In the genomic region with DNA sequence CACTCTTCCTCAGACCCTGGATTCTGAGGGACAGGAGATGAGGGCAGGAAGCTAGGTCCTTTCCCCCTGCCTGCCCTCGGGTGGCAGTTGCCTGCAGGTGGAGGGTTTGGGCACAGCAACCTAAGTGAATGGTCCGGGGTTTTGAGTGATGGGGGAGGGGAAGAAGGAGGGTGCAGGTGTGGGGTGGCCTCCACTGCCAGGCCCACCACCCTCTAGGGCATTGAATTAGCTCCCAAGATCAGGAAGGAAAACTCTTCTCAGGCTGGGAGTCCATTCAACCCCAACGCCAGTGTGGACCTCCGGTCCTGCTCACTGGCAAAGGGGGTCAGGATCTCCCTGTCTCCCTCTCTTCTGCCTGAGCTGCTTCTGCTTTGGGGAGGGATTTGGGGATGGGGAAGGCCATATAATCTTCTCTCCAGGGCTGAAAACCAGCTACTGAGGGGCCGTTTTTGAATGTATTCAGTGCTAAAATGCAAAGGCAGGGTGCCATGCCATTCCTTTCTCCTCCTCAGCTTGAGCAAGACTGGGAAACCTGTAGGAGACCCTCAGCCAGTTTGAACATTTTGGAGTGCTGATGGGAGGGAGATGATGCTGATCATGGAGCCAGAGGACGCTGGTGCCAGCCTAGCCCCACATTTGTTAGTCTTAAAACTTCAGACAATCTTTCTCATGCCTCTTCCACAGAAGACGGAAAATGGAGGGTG, we compare ENCODE assay signal across 10 cellular contexts. TPM values are rescaled to one million over a fixed set of nuclear protein-coding genes. Genes with fewer than 3 reads are reported as not detected.
DNase-seq lines count a peak whose midpoint lies in the region; ATAC-seq and TF ChIP-seq lines count a peak whose summit lies in the region.
"Had no signal": no experiment of that assay in that cellular context is flagged by ENCODE, and none has a peak within 500 bp of the region (broad histone marks: within the 10 kb centered on the region; RNA-seq: fewer than 3 reads in every experiment).

No MANE protein-coding gene starts in this region.

- H3K27me3 ChIP-seq in CD8-positive, alpha-beta T cell (ENCODE audit: insufficient read depth, low read length), result no peaks in the 10 kb centered on the region
- no peaks in the 10 kb centered on the region for H3K27me3 ChIP-seq in ascending aorta

- H3K4me1 ChIP-seq in CD8-positive, alpha-beta T cell (ENCODE audit: insufficient read depth, low read length), result peaks cover 67% of the 10 kb centered on the region
- peaks cover 3 to 10% of the 10 kb centered on the region in 2 donors for H3K4me1 ChIP-seq in ascending aorta

- no peaks in the 10 kb centered on the region for H3K9me3 ChIP-seq in CD8-positive, alpha-beta T cell (ENCODE audit: low read length)
- no peaks in the 10 kb centered on the region for H3K9me3 ChIP-seq in ascending aorta

- H3K36me3 ChIP-seq in CD8-positive, alpha-beta T cell (ENCODE audit: insufficient read depth, low read length), result no peaks in the 10 kb centered on the region
- no peaks in the 10 kb centered on the region for H3K36me3 ChIP-seq in ascending aorta

- no peak for ATAC-seq in CD8-positive, alpha-beta T cell
- ATAC-seq in HG03135 (IDR thresholded peaks at IDR 0.05; ENCODE audit: unreplicated experiment) (peak; percentile 0), natural killer cell (no peak), HG02588 (IDR thresholded peaks at IDR 0.05; ENCODE audit: unreplicated experiment) (no peak), GM18519 (IDR thresholded peaks at IDR 0.05; ENCODE audit: low FRiP score, unreplicated experiment) (no peak), GM19035 (IDR thresholded peaks at IDR 0.05; ENCODE audit: unreplicated experiment) (no peak)
- ATAC-seq: Panc1 had no signal

- H3K27ac Mint-ChIP-seq in CD8-positive, alpha-beta T cell, result peak overlapping the region; percentile 98
- peak overlapping the region; percentile 86 for H3K27ac Mint-ChIP-seq in activated T-helper 1 cell treated with anti-CD3 and anti-CD28 coated beads, Interleukin-12 subunit alpha, Interleukin-12 subunit beta, Interleukin-2, Interleukin-4 antibody, amounts not matched to agents 30 ng/mL and 10 ng/mL and 1 ng/mL, durations not matched to agents 14 hours and 24 hours and 36 hours
- peak overlapping the region; percentile 94 to 99 for H3K27ac Mint-ChIP-seq in natural killer cell

- peaks cover 21% of the 10 kb centered on the region for H3K36me3 Mint-ChIP-seq in CD8-positive, alpha-beta T cell
- H3K36me3 Mint-ChIP-seq in activated T-helper 1 cell treated with anti-CD3 and anti-CD28 coated beads, Interleukin-12 subunit alpha, Interleukin-12 subunit beta, Interleukin-2, Interleukin-4 antibody, amounts not matched to agents 30 ng/mL and 10 ng/mL and 1 ng/mL, durations not matched to agents 14 hours and 24 hours and 36 hours (ENCODE audit: low read depth), result peaks cover 11% of the 10 kb centered on the region
- no peaks in the 10 kb centered on the region for H3K36me3 Mint-ChIP-seq in natural killer cell

- no peaks in the 10 kb centered on the region for H3K27me3 Mint-ChIP-seq in CD8-positive, alpha-beta T cell (ENCODE audit: low read depth)
- no peaks in the 10 kb centered on the region for H3K27me3 Mint-ChIP-seq in activated T-helper 1 cell treated with anti-CD3 and anti-CD28 coated beads, Interleukin-12 subunit alpha, Interleukin-12 subunit beta, Interleukin-2, Interleukin-4 antibody, amounts not matched to agents 30 ng/mL and 10 ng/mL and 1 ng/mL, durations not matched to agents 14 hours and 24 hours and 36 hours (ENCODE audit: insufficient read depth)
- no peaks in the 10 kb centered on the region for H3K27me3 Mint-ChIP-seq in natural killer cell (ENCODE audit: low read depth in 2 of 2)

- H3K4me1 Mint-ChIP-seq in CD8-positive, alpha-beta T cell (ENCODE audit: low read depth), result peaks cover 73% of the 10 kb centered on the region
- H3K4me1 Mint-ChIP-seq in activated T-helper 1 cell treated with anti-CD3 and anti-CD28 coated beads, Interleukin-12 subunit alpha, Interleukin-12 subunit beta, Interleukin-2, Interleukin-4 antibody, amounts not matched to agents 30 ng/mL and 10 ng/mL and 1 ng/mL, durations not matched to agents 14 hours and 24 hours and 36 hours (ENCODE audit: low read depth), result peaks cover 66% of the 10 kb centered on the region
- H3K4me1 Mint-ChIP-seq in natural killer cell, result peaks cover 63 to 70% of the 10 kb centered on the region in 2 donors

- H3K27ac ChIP-seq in CD8-positive, alpha-beta T cell (ENCODE audit: low read depth, low read length), result peak overlapping the region; percentile 93
- H3K27ac ChIP-seq in ascending aorta, result no peak overlapping the region

- H3K9me3 Mint-ChIP-seq in CD8-positive, alpha-beta T cell, result no peaks in the 10 kb centered on the region
- no peaks in the 10 kb centered on the region for H3K9me3 Mint-ChIP-seq in activated T-helper 1 cell treated with anti-CD3 and anti-CD28 coated beads, Interleukin-12 subunit alpha, Interleukin-12 subunit beta, Interleukin-2, Interleukin-4 antibody, amounts not matched to agents 30 ng/mL and 10 ng/mL and 1 ng/mL, durations not matched to agents 14 hours and 24 hours and 36 hours
- H3K9me3 Mint-ChIP-seq in natural killer cell, result no peaks in the 10 kb centered on the region

- no peak for DNase-seq in CD8-positive, alpha-beta T cell
- DNase-seq in activated T-helper 1 cell treated with anti-CD3 and anti-CD28 coated beads, Interleukin-12 subunit alpha, Interleukin-12 subunit beta, Interleukin-2, Interleukin-4 antibody, amounts not matched to agents 30 ng/mL and 10 ng/mL and 1 ng/mL, durations not matched to agents 14 hours and 24 hours and 36 hours (ENCODE audit: low spot score), result no peak
- DNase-seq in natural killer cell (no peak), ascending aorta (ENCODE audit: low spot score in 2 of 2) (no peak)
- DNase-seq: Kasumi-1 had no signal

- peak overlapping the region; percentile 78 for H3K4me3 Mint-ChIP-seq in CD8-positive, alpha-beta T cell
- peak overlapping the region; percentile 61 for H3K4me3 Mint-ChIP-seq in activated T-helper 1 cell treated with anti-CD3 and anti-CD28 coated beads, Interleukin-12 subunit alpha, Interleukin-12 subunit beta, Interleukin-2, Interleukin-4 antibody, amounts not matched to agents 30 ng/mL and 10 ng/mL and 1 ng/mL, durations not matched to agents 14 hours and 24 hours and 36 hours
- peak overlapping the region; percentile 83 for H3K4me3 Mint-ChIP-seq in natural killer cell

- POLR2A ChIA-PET in CD8-positive, alpha-beta T cell (lab: Charles Lee), result interaction anchor here (0.8 to 4.6 kb wide), 16 partner anchors 7 to 170 kb away, joined by 3 to 59 read pairs (median 11); a partner anchor contains a TSS

- peak overlapping the region; percentile 35 for H3K4me3 ChIP-seq in CD8-positive, alpha-beta T cell (ENCODE audit: low read depth, low read length)
- H3K4me3 ChIP-seq in ascending aorta, result no peak overlapping the region

- TF ChIP-seq CTCF in CD8-positive, alpha-beta T cell (IDR thresholded peaks at IDR 0.05), result no peak
- TF ChIP-seq CTCF in natural killer cell (IDR thresholded peaks at IDR 0.05) (no peak), ascending aorta (IDR thresholded peaks at IDR 0.05) (no peak)

- intact Hi-C loops in CD8-positive, alpha-beta T cell (cut with DNase I, micrococcal nuclease), result loop anchor here in 1 of 2 experiments (1.0 kb wide), 1 partner anchor 10 kb away; no protein-coding TSS in a partner anchor
- intact Hi-C loops in activated T-helper 1 cell treated with anti-CD3 and anti-CD28 coated beads, Interleukin-12 subunit alpha, Interleukin-12 subunit beta, Interleukin-2, Interleukin-4 antibody, amounts not matched to agents 30 ng/mL and 10 ng/mL and 1 ng/mL, durations not matched to agents 14 hours and 24 hours and 36 hours (cut with micrococcal nuclease), result loop anchor here (10.0 kb wide), 1 partner anchor 58 kb away; no protein-coding TSS in a partner anchor
- intact Hi-C loops in natural killer cell (cut with micrococcal nuclease) (no loop called here), ascending aorta (cut with DNase I) (no loop called here)

- CTCF ChIA-PET in CD8-positive, alpha-beta T cell (lab: Charles Lee), result interaction anchor here (0.7 to 10.0 kb wide), 14 partner anchors 8 to 170 kb away, joined by 3 to 110 read pairs (median 5); a partner anchor contains a TSS

RNA-seq across cellular contexts. Expression of a gene that starts 18.8 kb away (rescaled TPM):
- total RNA-seq in CD8-positive, alpha-beta T cell, result not detected
- total RNA-seq in activated T-helper 1 cell treated with anti-CD3 and anti-CD28 coated beads, Interleukin-12 subunit alpha, Interleukin-12 subunit beta, Interleukin-2, Interleukin-4 antibody, amounts not matched to agents 30 ng/mL and 10 ng/mL and 1 ng/mL, durations not matched to agents 14 hours and 24 hours and 36 hours, result 0.64 and 0.73 TPM in 2 replicates
- total RNA-seq in natural killer cell (under 1 TPM in 1 of 3 donors, not detected in 2; 0.27 TPM), ascending aorta (1.6 TPM)

RNA-seq across cellular contexts. Expression of a gene that starts 26.2 kb away (rescaled TPM):
- total RNA-seq in CD8-positive, alpha-beta T cell, result 10 to 100 TPM; 29.5 to 30.1 TPM
- total RNA-seq in activated T-helper 1 cell treated with anti-CD3 and anti-CD28 coated beads, Interleukin-12 subunit alpha, Interleukin-12 subunit beta, Interleukin-2, Interleukin-4 antibody, amounts not matched to agents 30 ng/mL and 10 ng/mL and 1 ng/mL, durations not matched to agents 14 hours and 24 hours and 36 hours, result 33.3 and 37.1 TPM in 2 replicates
- 10 to 100 TPM; 48.8 to 55.2 (median 51.6) TPM for total RNA-seq in natural killer cell
- total RNA-seq in ascending aorta, result 64.2 TPM

RNA-seq across cellular contexts. Expression of a gene that starts 56.7 kb away (rescaled TPM):
- 1 to 10 TPM; 2.6 to 2.9 TPM for total RNA-seq in CD8-positive, alpha-beta T cell
- 2.5 and 3.0 TPM in 2 replicates for total RNA-seq in activated T-helper 1 cell treated with anti-CD3 and anti-CD28 coated beads, Interleukin-12 subunit alpha, Interleukin-12 subunit beta, Interleukin-2, Interleukin-4 antibody, amounts not matched to agents 30 ng/mL and 10 ng/mL and 1 ng/mL, durations not matched to agents 14 hours and 24 hours and 36 hours
- 100 to 1,000 TPM in 1 of 3 donors, 10 to 100 TPM in 2; 77.6 to 115 (median 82.1) TPM for total RNA-seq in natural killer cell
- total RNA-seq in ascending aorta, result 124 TPM

Comparison
In these comparisons a context has a peak if more than half of its experiments do, and no peak if none do; other contexts are left out.
1. RNA of a gene that starts 56.7 kb away (total RNA-seq): 124 TPM in ascending aorta (single experiment) and 77.6 to 115 TPM in natural killer cell; 2.5 to 3.0 TPM in activated T-helper 1 cell treated with anti-CD3 and anti-CD28 coated beads, Interleukin-12 subunit alpha, Interleukin-12 subunit beta, Interleukin-2, Interleukin-4 antibody, amounts not matched to agents 30 ng/mL and 10 ng/mL and 1 ng/mL, durations not matched to agents 14 hours and 24 hours and 36 hours and 2.6 to 2.9 TPM in CD8-positive, alpha-beta T cell; every median in the first group is over 10 times any median in the second.
2. Peak in every context shown above with its lines, with median percentiles within 50 percentile points of each other: H3K27ac Mint-ChIP-seq and H3K4me3 Mint-ChIP-seq.